Comparison of ENCODE assay signal across 1 cellular context in genomic region chr9:95923794-95924193, GRCh38.
TF ChIP-seq lines count a peak whose summit lies in the region.

No MANE protein-coding gene starts in this region.

TF ChIP-seq in HepG2, 621 proteins besides CTCF, POLR2A, EP300 and RAD21 (continued from another document and continues in another):
- TF ChIP-seq MXD1 (CRISPR knock-in tag; IDR thresholded peaks at IDR 0.05) = no peak
- TF ChIP-seq ZNF10 (CRISPR knock-in tag; IDR thresholded peaks at IDR 0.05; ENCODE audit: borderline replicate concordance, low read depth) = no peak
- no peak for TF ChIP-seq NAIF1 (CRISPR knock-in tag; IDR thresholded peaks at IDR 0.05; ENCODE audit: borderline replicate concordance)
- TF ChIP-seq FOXO4 (CRISPR knock-in tag; conservative IDR thresholded peaks at IDR 0.05) = no peak
- TF ChIP-seq PPARG (CRISPR knock-in tag; conservative IDR thresholded peaks at IDR 0.05) = peak; percentile 67
- TF ChIP-seq GPN1 (CRISPR knock-in tag; IDR thresholded peaks at IDR 0.05; ENCODE audit: borderline replicate concordance) = no peak
- no peak for TF ChIP-seq ZNF710 (CRISPR knock-in tag; IDR thresholded peaks at IDR 0.05; ENCODE audit: borderline replicate concordance)
- no peak for TF ChIP-seq ZNF567 (CRISPR knock-in tag; IDR thresholded peaks at IDR 0.05; ENCODE audit: borderline replicate concordance)
- no peak for TF ChIP-seq GZF1 (CRISPR knock-in tag; IDR thresholded peaks at IDR 0.05)
- no peak for TF ChIP-seq REPIN1 (CRISPR knock-in tag; IDR thresholded peaks at IDR 0.05; ENCODE audit: borderline replicate concordance, low read depth)
- TF ChIP-seq MYNN (CRISPR knock-in tag; IDR thresholded peaks at IDR 0.05; ENCODE audit: low read depth) = no peak
- no peak for TF ChIP-seq HBP1 (CRISPR knock-in tag; IDR thresholded peaks at IDR 0.05; ENCODE audit: low read depth)
- TF ChIP-seq ZNF430 (CRISPR knock-in tag; IDR thresholded peaks at IDR 0.05) = no peak
- no peak for TF ChIP-seq SRSF4 (IDR thresholded peaks at IDR 0.05; ENCODE audit: low read depth, low read length, poor library complexity, severe bottlenecking)
- no peak for TF ChIP-seq RBM22 (optimal IDR thresholded peaks at IDR 0.05; ENCODE audit: low read length)
- peak; percentile 39 for TF ChIP-seq FOSL2 (CRISPR knock-in tag; IDR thresholded peaks at IDR 0.05)
- TF ChIP-seq HMGA1 (CRISPR knock-in tag; conservative IDR thresholded peaks at IDR 0.05) = no peak
- TF ChIP-seq ZNF18 (CRISPR knock-in tag; IDR thresholded peaks at IDR 0.05; ENCODE audit: insufficient replicate concordance) = no peak
- TF ChIP-seq ZNF792 (CRISPR knock-in tag; IDR thresholded peaks at IDR 0.05) = no peak
- TF ChIP-seq MXD3 (CRISPR knock-in tag; IDR thresholded peaks at IDR 0.05) = no peak
- no peak for TF ChIP-seq TRIM22 (IDR thresholded peaks at IDR 0.05)
- TF ChIP-seq NR2C2 (CRISPR knock-in tag; IDR thresholded peaks at IDR 0.05; ENCODE audit: borderline replicate concordance) = 0 out of 2 replicates have a peak, but pooled peaks have one; percentile 26
- no peak for TF ChIP-seq RFX1 (IDR thresholded peaks at IDR 0.05)
- TF ChIP-seq ZNF260 (CRISPR knock-in tag; IDR thresholded peaks at IDR 0.05; ENCODE audit: borderline replicate concordance, low read depth) = no peak
- no peak for TF ChIP-seq ISL2 (CRISPR knock-in tag; IDR thresholded peaks at IDR 0.05)
- TF ChIP-seq MED8 (CRISPR knock-in tag; IDR thresholded peaks at IDR 0.05; ENCODE audit: insufficient replicate concordance) = no peak
- no peak for TF ChIP-seq HDAC6 (IDR thresholded peaks at IDR 0.05; ENCODE audit: low read depth, low read length)
- TF ChIP-seq HIVEP1 (CRISPR knock-in tag; IDR thresholded peaks at IDR 0.05) = no peak
- no peak for TF ChIP-seq NFRKB (IDR thresholded peaks at IDR 0.05)
- TF ChIP-seq IRX3 (CRISPR knock-in tag; IDR thresholded peaks at IDR 0.05; ENCODE audit: borderline replicate concordance, low read depth) = no peak
- no peak for TF ChIP-seq ATF3 (CRISPR knock-in tag; IDR thresholded peaks at IDR 0.05)
- no peak for TF ChIP-seq TOE1 (CRISPR knock-in tag; IDR thresholded peaks at IDR 0.05)
- no peak for TF ChIP-seq TGIF2 (CRISPR knock-in tag; IDR thresholded peaks at IDR 0.05)
- no peak for TF ChIP-seq CHCHD3 (CRISPR knock-in tag; IDR thresholded peaks at IDR 0.05)
- no peak for TF ChIP-seq MTERF4 (CRISPR knock-in tag; IDR thresholded peaks at IDR 0.05)
- TF ChIP-seq MLX (CRISPR knock-in tag; IDR thresholded peaks at IDR 0.05) = 0 out of 2 replicates have a peak, but pooled peaks have one; percentile 29
- no peak for TF ChIP-seq AFF4 (CRISPR knock-in tag; IDR thresholded peaks at IDR 0.05)
- TF ChIP-seq CHD4 (IDR thresholded peaks at IDR 0.05; ENCODE audit: borderline replicate concordance, low read length) = no peak
- peak; percentile 56; the same call in 1 of the 2 replicates for TF ChIP-seq ZSCAN9 (CRISPR knock-in tag; IDR thresholded peaks at IDR 0.05; ENCODE audit: borderline replicate concordance)
- no peak for TF ChIP-seq KDM3A (CRISPR knock-in tag; IDR thresholded peaks at IDR 0.05; ENCODE audit: low read depth)
- no peak for TF ChIP-seq HNRNPH1 (optimal IDR thresholded peaks at IDR 0.05; ENCODE audit: low read depth, low read length)
- TF ChIP-seq NR3C1 (CRISPR knock-in tag; IDR thresholded peaks at IDR 0.05) = no peak
- TF ChIP-seq HES4 (CRISPR knock-in tag; IDR thresholded peaks at IDR 0.05; ENCODE audit: borderline replicate concordance) = no peak
- TF ChIP-seq SCMH1 (CRISPR knock-in tag; IDR thresholded peaks at IDR 0.05; ENCODE audit: borderline replicate concordance) = no peak
- no peak for TF ChIP-seq ATF7-NPFF (CRISPR knock-in tag; IDR thresholded peaks at IDR 0.05; ENCODE audit: low read depth)
- no peak for TF ChIP-seq ZNF317 (CRISPR knock-in tag; IDR thresholded peaks at IDR 0.05)
- TF ChIP-seq ZFP36L1 (CRISPR knock-in tag; IDR thresholded peaks at IDR 0.05) = no peak
- no peak for TF ChIP-seq SP5 (CRISPR knock-in tag; IDR thresholded peaks at IDR 0.05; ENCODE audit: borderline replicate concordance, low read depth)
- TF ChIP-seq ZNF619 (CRISPR knock-in tag; IDR thresholded peaks at IDR 0.05) = no peak
- TF ChIP-seq GMEB2 (CRISPR knock-in tag; IDR thresholded peaks at IDR 0.05; ENCODE audit: low read depth) = no peak
- no peak for TF ChIP-seq TCF7 (IDR thresholded peaks at IDR 0.05; ENCODE audit: low read depth)
- TF ChIP-seq ZNF282 (IDR thresholded peaks at IDR 0.05; ENCODE audit: partially characterized antibody) = no peak
- TF ChIP-seq HOXA3 (CRISPR knock-in tag; IDR thresholded peaks at IDR 0.05) = peak; percentile 48; the same call in 1 of the 2 replicates
- no peak for TF ChIP-seq ZNF549 (CRISPR knock-in tag; IDR thresholded peaks at IDR 0.05)
